9 cellular contexts compared by ENCODE assay signal in genomic region chr15:34365836-34366235, GRCh38. TPM values are rescaled to one million over a fixed set of nuclear protein-coding genes. Genes with fewer than 3 reads are reported as not detected.
A peak's percentile ranks its signal among the peaks of the same experiment; 100 is the strongest.
DNase-seq lines count a peak whose midpoint lies in the region; ATAC-seq, FAIRE-seq and TF ChIP-seq lines count a peak whose summit lies in the region.
"Had no signal": no experiment of that assay in that cellular context is flagged by ENCODE, and none has a peak within 500 bp of the region (broad histone marks: within the 10 kb centered on the region; RNA-seq: fewer than 3 reads in every experiment).

No MANE protein-coding gene starts in this region.

- peak; percentile 40 for DNase-seq in DMS53 (lab: John Stamatoyannopoulos, UW)
- no peak for DNase-seq in DMS53 treated with DMSO at 0.1 percent for 48 hours (lab: John Stamatoyannopoulos, UW; ENCODE audit: unreplicated experiment)
- DNase-seq in astrocyte (ENCODE audit: low read depth) = no peak
- no peak for DNase-seq in keratinocyte (ENCODE audit: low read depth, low spot score)
- DNase-seq in superior temporal gyrus (ENCODE audit: extremely low spot score) = peak; percentile 36
- no peak for DNase-seq in NCI-H510A (lab: John Stamatoyannopoulos, UW)
- no peak for DNase-seq in DMS153 (lab: John Stamatoyannopoulos, UW)

- H3K27ac Mint-ChIP-seq in astrocyte (ENCODE audit: unreplicated experiment) = peak overlapping the region; percentile 77

- H3K9ac ChIP-seq in astrocyte (ENCODE audit: low read length) (peak overlapping the region; percentile 88), keratinocyte (ENCODE audit: control insufficient read depth, extremely low read depth, insufficient read depth, low read length) (peak overlapping the region; percentile 74)

- peaks cover 9% of the 10 kb centered on the region for H3K36me3 ChIP-seq in astrocyte (ENCODE audit: insufficient read depth, low read length)
- peaks cover 12 to 34% of the 10 kb centered on the region in 2 experiments for H3K36me3 ChIP-seq in keratinocyte (ENCODE audit: control insufficient read depth in 2 of 2, extremely low read depth in 1 of 2, insufficient read depth in 2 of 2, low read length in 2 of 2)

- H4K20me1 ChIP-seq in astrocyte (ENCODE audit: insufficient read depth, low read length) = peaks cover 25% of the 10 kb centered on the region
- H4K20me1 ChIP-seq in keratinocyte (ENCODE audit: control insufficient read depth, extremely low read depth, insufficient read depth, low read length) = peaks cover 3% of the 10 kb centered on the region

- peaks cover 12% of the 10 kb centered on the region for H3K36me3 Mint-ChIP-seq in astrocyte (ENCODE audit: low read depth, unreplicated experiment)

- peak overlapping the region; percentile 93 for H3K4me3 Mint-ChIP-seq in astrocyte (ENCODE audit: unreplicated experiment)

- H3K9me1 ChIP-seq in keratinocyte (ENCODE audit: control insufficient read depth, extremely low read depth, insufficient read depth, low read length) = peaks cover 3% of the 10 kb centered on the region

- H2AFZ ChIP-seq in astrocyte (ENCODE audit: low read depth, low read length) = peak overlapping the region; percentile 84
- no peak overlapping the region for H2AFZ ChIP-seq in keratinocyte (ENCODE audit: control insufficient read depth, low read length)

- no peaks in the 10 kb centered on the region for H3K27me3 Mint-ChIP-seq in astrocyte (ENCODE audit: low read depth, unreplicated experiment)

- H3K9me3 Mint-ChIP-seq in astrocyte (ENCODE audit: unreplicated experiment) = no peaks in the 10 kb centered on the region

- peak overlapping the region; percentile 77 for H3K4me3 ChIP-seq in astrocyte (ENCODE audit: insufficient read depth, low read depth, low read length)
- H3K4me3 ChIP-seq in keratinocyte (ENCODE audit: control insufficient read depth in 2 of 3, extremely low read depth in 1 of 3, insufficient read depth in 2 of 3, low read depth in 1 of 3, low read length in 3 of 3) = peak overlapping the region; percentile 73 to 90 (median 80)

- no peak for TF ChIP-seq CTCF in astrocyte (IDR thresholded peaks at IDR 0.05; ENCODE audit: insufficient read depth, low read depth, low read length)
- TF ChIP-seq CTCF in keratinocyte (optimal IDR thresholded peaks at IDR 0.05 in 1 of 3, IDR thresholded peaks at IDR 0.05 in 1 of 3, conservative IDR thresholded peaks at IDR 0.05 in 1 of 3; ENCODE audit: extremely low read depth in 1 of 3, insufficient read depth in 2 of 3, low read length in 3 of 3) = no peak

- H3K9me3 ChIP-seq in astrocyte (ENCODE audit: insufficient read depth, low read depth, low read length) (no peaks in the 10 kb centered on the region), keratinocyte (ENCODE audit: control insufficient read depth, low read depth, low read length) (no peaks in the 10 kb centered on the region)

- FAIRE-seq in astrocyte (lab: Jason Lieb, UNC) (no peak), keratinocyte (lab: Jason Lieb, UNC) (no peak)

- H3K4me1 ChIP-seq in astrocyte (ENCODE audit: insufficient read depth, low read length) (peaks cover 15% of the 10 kb centered on the region), keratinocyte (ENCODE audit: control insufficient read depth, extremely low read depth, insufficient read depth, low read length) (peaks cover 18% of the 10 kb centered on the region)

- dilution Hi-C loops in keratinocyte (cut with MboI; ENCODE audit: extremely low pct_ligation_motif_present, low sequenced_read_pairs) = no loop called here

- no peak for ATAC-seq in GM21737 (IDR thresholded peaks at IDR 0.05; ENCODE audit: unreplicated experiment)

- H3K4me2 ChIP-seq in astrocyte (ENCODE audit: low read length) = peak overlapping the region; percentile 95
- H3K4me2 ChIP-seq in keratinocyte (ENCODE audit: control insufficient read depth, extremely low read depth, insufficient read depth, low read depth, low read length) = peak overlapping the region; percentile 66

- H3K27ac ChIP-seq in astrocyte (ENCODE audit: low read depth, low read length) (no peak overlapping the region), keratinocyte (ENCODE audit: control insufficient read depth, insufficient read depth, low read length) (no peak overlapping the region)

- H3K27me3 ChIP-seq in astrocyte (ENCODE audit: insufficient read depth, low read length) (no peaks in the 10 kb centered on the region), keratinocyte (ENCODE audit: control insufficient read depth, extremely low read depth, insufficient read depth, low read length) (no peaks in the 10 kb centered on the region)

- peaks cover 17% of the 10 kb centered on the region for H3K4me1 Mint-ChIP-seq in astrocyte (ENCODE audit: low read depth, unreplicated experiment)

- peaks cover 21% of the 10 kb centered on the region for H3K79me2 ChIP-seq in astrocyte (ENCODE audit: insufficient read depth, low read length)
- H3K79me2 ChIP-seq in keratinocyte (ENCODE audit: control insufficient read depth, insufficient read depth, low read length) = peaks cover 24% of the 10 kb centered on the region

RNA-seq across cellular contexts. Expression of gene LPCAT4, which starts 1.2 kb away (rescaled TPM):
- 44.4 TPM in 2 replicates for total RNA-seq in astrocyte
- polyA plus RNA-seq in keratinocyte = 43.3 to 61.3 TPM (median 53.6 TPM) in 3 replicates
- polyA plus RNA-seq in keratinocyte (2011; ENCODE audit: low read depth) = 14.8 TPM
- polyA plus RNA-seq in keratinocyte (2011; cell fraction: cytosol; rRNA removed) = 28.7 and 40.6 TPM in 2 replicates
- polyA plus RNA-seq in keratinocyte (2011; cell fraction: nucleus; rRNA removed) = 166 and 200 TPM in 2 replicates
- 29.2 and 35.2 TPM in 2 replicates for polyA plus RNA-seq in keratinocyte (2012; ENCODE audit: low replicate concordance)
- polyA minus RNA-seq in keratinocyte = 45.4 to 55.4 TPM (median 45.6 TPM) in 3 replicates
- polyA minus RNA-seq in keratinocyte (2011; cell fraction: cytosol; rRNA and poly(A)+ RNA removed) = 34.0 TPM
- polyA minus RNA-seq in keratinocyte (2011; cell fraction: nucleus; rRNA and poly(A)+ RNA removed) = 22.7 and 41.8 TPM in 2 replicates

RNA-seq across cellular contexts. Expression of gene NUTM1, which starts 22.7 kb away (rescaled TPM):
- not detected in 2 replicates for total RNA-seq in astrocyte
- polyA plus RNA-seq in keratinocyte = not detected in 3 replicates
- not detected for polyA plus RNA-seq in keratinocyte (2011; ENCODE audit: low read depth)
- polyA plus RNA-seq in keratinocyte (2011; cell fraction: cytosol; rRNA removed) = not detected in 2 replicates
- polyA plus RNA-seq in keratinocyte (2011; cell fraction: nucleus; rRNA removed) = not detected in 2 replicates
- polyA plus RNA-seq in keratinocyte (2012; ENCODE audit: low replicate concordance) = not detected in 2 replicates
- not detected in 3 replicates for polyA minus RNA-seq in keratinocyte
- polyA minus RNA-seq in keratinocyte (2011; cell fraction: cytosol; rRNA and poly(A)+ RNA removed) = not detected
- polyA minus RNA-seq in keratinocyte (2011; cell fraction: nucleus; rRNA and poly(A)+ RNA removed) = not detected in 2 replicates
- total RNA-seq: LHCN-M2 had no signal

RNA-seq across cellular contexts. Expression of gene NOP10, which starts 22.9 kb away (rescaled TPM):
- total RNA-seq in astrocyte = 209 and 224 TPM in 2 replicates
- 492 to 969 TPM (median 663 TPM) in 3 replicates for polyA plus RNA-seq in keratinocyte
- 49.5 TPM for polyA plus RNA-seq in keratinocyte (2011; ENCODE audit: low read depth)
- polyA plus RNA-seq in keratinocyte (2011; cell fraction: cytosol; rRNA removed) = 779 and 1,057 TPM in 2 replicates
- 352 and 411 TPM in 2 replicates for polyA plus RNA-seq in keratinocyte (2011; cell fraction: nucleus; rRNA removed)
- 450 and 453 TPM in 2 replicates for polyA plus RNA-seq in keratinocyte (2012; ENCODE audit: low replicate concordance)
- 239 to 355 TPM (median 293 TPM) in 3 replicates for polyA minus RNA-seq in keratinocyte
- 184 TPM for polyA minus RNA-seq in keratinocyte (2011; cell fraction: cytosol; rRNA and poly(A)+ RNA removed)
- polyA minus RNA-seq in keratinocyte (2011; cell fraction: nucleus; rRNA and poly(A)+ RNA removed) = 45.8 and 53.9 TPM in 2 replicates

RNA-seq across cellular contexts. Expression of gene SLC12A6, which starts 28.3 kb away (rescaled TPM):
- total RNA-seq in astrocyte = 15.8 and 17.8 TPM in 2 replicates
- 12.7 to 31.7 TPM (median 24.3 TPM) in 3 replicates for polyA plus RNA-seq in keratinocyte
- polyA plus RNA-seq in keratinocyte (2011; ENCODE audit: low read depth) = 13.4 TPM
- polyA plus RNA-seq in keratinocyte (2011; cell fraction: cytosol; rRNA removed) = 6.2 and 8.9 TPM in 2 replicates
- polyA plus RNA-seq in keratinocyte (2011; cell fraction: nucleus; rRNA removed) = 54.9 and 60.8 TPM in 2 replicates
- 7.7 and 10.5 TPM in 2 replicates for polyA plus RNA-seq in keratinocyte (2012; ENCODE audit: low replicate concordance)
- 24.3 to 93.1 TPM (median 74.0 TPM) in 3 replicates for polyA minus RNA-seq in keratinocyte
- 13.8 TPM for polyA minus RNA-seq in keratinocyte (2011; cell fraction: cytosol; rRNA and poly(A)+ RNA removed)
- polyA minus RNA-seq in keratinocyte (2011; cell fraction: nucleus; rRNA and poly(A)+ RNA removed) = 75.1 and 124 TPM in 2 replicates

Comparison
In these comparisons a context has a peak if more than half of its experiments do, and no peak if none do; other contexts are left out.
1. DNase-seq: peak in DMS53 (single experiment) and superior temporal gyrus (single experiment); none in DMS53 treated with DMSO at 0.1 percent for 48 hours (single experiment), astrocyte (single experiment), keratinocyte (single experiment), NCI-H510A (single experiment) and DMS153 (single experiment).